7 cellular contexts compared by ENCODE assay signal in the genomic region with DNA sequence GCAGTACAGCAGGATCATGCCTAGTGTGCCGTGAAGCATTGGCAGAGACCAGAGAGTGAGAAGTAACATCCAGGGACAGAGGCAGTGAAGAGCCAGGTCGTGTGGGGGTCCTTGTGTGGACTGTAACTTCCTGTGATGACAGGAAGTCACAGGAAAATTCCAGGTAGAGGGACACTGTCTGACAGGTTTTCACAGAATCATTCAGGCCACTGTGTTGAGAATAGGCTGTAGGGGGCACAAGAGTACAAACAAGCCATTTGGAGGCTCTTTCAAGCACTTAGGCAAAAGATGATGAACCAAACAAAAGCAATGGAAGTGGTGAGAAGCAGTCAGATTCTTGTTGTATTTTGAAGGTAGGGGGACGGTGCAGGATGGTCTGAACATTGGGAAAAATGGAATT. TPM values are rescaled to one million over a fixed set of nuclear protein-coding genes. Genes with fewer than 3 reads are reported as not detected.
DNase-seq lines count a peak whose midpoint lies in the region; ATAC-seq and TF ChIP-seq lines count a peak whose summit lies in the region.

No MANE protein-coding gene starts in this region.

- H3K27me3 ChIP-seq in Karpas-422 (ENCODE audit: low read length): no peaks in the 10 kb centered on the region

- ATAC-seq in left lobe of liver: peak; percentile 99
- no peak for ATAC-seq in GM19023 (IDR thresholded peaks at IDR 0.05; ENCODE audit: unreplicated experiment)
- no peak for ATAC-seq in GM21576 (IDR thresholded peaks at IDR 0.05; ENCODE audit: unreplicated experiment)
- ATAC-seq in HG03196 (IDR thresholded peaks at IDR 0.05; ENCODE audit: unreplicated experiment): no peak

- no peaks in the 10 kb centered on the region for H3K9me3 ChIP-seq in Karpas-422 (ENCODE audit: low read length)

- H3K9ac ChIP-seq in Karpas-422 (ENCODE audit: low read length): no peak overlapping the region

- peak; percentile 69 for TF ChIP-seq CTCF in cardiac fibroblast (IDR thresholded peaks at IDR 0.05; ENCODE audit: low read depth, low read length)

- H3K27ac ChIP-seq in Karpas-422 (ENCODE audit: low read length): no peak overlapping the region

- DNase-seq in ELF-1 (ENCODE audit: low read depth, low spot score) (peak; percentile 47), Karpas-422 (peak; percentile 49), cardiac fibroblast (ENCODE audit: low read depth in 2 of 2) (peak; percentile 59 to 69), left lobe of liver (ENCODE audit: low spot score) (peak; percentile 54)

- H3K79me2 ChIP-seq in Karpas-422 (ENCODE audit: low read length): no peaks in the 10 kb centered on the region

- no peaks in the 10 kb centered on the region for H4K20me1 ChIP-seq in Karpas-422 (ENCODE audit: insufficient read depth, low read depth, low read length)

- H3K4me3 ChIP-seq in Karpas-422 (ENCODE audit: low read length) (no peak overlapping the region), cardiac fibroblast (replicated peaks in 1 of 2; ENCODE audit: low read depth in 2 of 2, low read length in 2 of 2) (no peak overlapping the region)

- no peak overlapping the region for H2AFZ ChIP-seq in Karpas-422 (ENCODE audit: low read length)

- H3K36me3 ChIP-seq in Karpas-422 (ENCODE audit: insufficient read depth, low read length): peaks cover 9% of the 10 kb centered on the region

- no peak overlapping the region for H3K4me2 ChIP-seq in Karpas-422 (ENCODE audit: low read depth, low read length, poor library complexity, severe bottlenecking)

- H3K4me1 ChIP-seq in Karpas-422 (ENCODE audit: low read length): no peaks in the 10 kb centered on the region; the same call in 1 of the 2 replicates

- H3K9me2 ChIP-seq in Karpas-422 (replicated peaks; ENCODE audit: insufficient read depth, low read length): no peaks in the 10 kb centered on the region

RNA-seq across cellular contexts. Expression of gene N4BP2L1, which starts 46.4 kb away (rescaled TPM):
- total RNA-seq in Karpas-422 (2014; rRNA removed; shearing (Covaris generic); ENCODE audit: low replicate concordance): 14.2 and 17.8 TPM in 2 replicates
- total RNA-seq in left lobe of liver: 45.9 TPM
